Comparison of ENCODE assay signal across 19 cellular contexts in the genomic region with DNA sequence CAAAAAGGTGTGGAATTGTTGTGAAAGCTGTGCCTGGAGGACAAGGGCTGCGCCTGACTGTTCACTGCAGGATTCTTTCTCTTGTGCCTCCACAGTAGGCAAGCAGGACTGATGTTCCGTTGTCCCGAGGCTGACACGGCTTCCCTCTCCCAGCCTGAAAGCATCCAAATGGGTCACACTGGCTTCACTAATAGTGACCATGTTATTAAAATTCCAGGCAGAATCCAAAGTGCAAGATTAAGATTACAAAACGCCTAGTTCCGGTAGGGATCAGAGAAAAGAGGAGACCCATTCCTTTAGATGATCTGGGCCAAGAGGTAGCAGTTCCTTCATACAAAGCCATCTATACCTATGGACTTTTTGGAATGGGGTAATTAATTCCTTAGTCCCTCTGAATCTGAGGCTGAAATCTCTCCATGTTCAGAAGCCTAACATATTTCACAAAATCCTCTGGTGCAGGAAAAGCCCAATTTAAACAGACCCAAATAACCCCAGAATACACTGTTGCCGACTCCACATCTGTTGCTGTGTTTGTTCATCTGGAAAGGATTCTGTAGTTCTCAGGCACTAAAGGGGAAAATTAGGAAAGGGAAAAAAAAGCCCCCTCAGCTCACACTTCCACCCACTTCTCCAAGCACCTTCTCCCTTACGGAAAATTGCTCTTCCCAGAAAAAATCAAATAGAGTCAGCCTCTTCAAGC.
"Had no signal": no experiment of that assay in that cellular context is flagged by ENCODE, and none has a peak within 500 bp of the region (broad histone marks: within the 10 kb centered on the region; RNA-seq: fewer than 3 reads in every experiment).

No MANE protein-coding gene starts in this region.

- H3K9me3 ChIP-seq: ovary, suprapubic skin, upper lobe of left lung had no signal

- ATAC-seq: activated CD4-positive, CD25-positive, alpha-beta regulatory T cell treated with anti-CD3 and anti-CD28 coated beads, Interleukin-2, amount 50 U/mL, for 24 hours; activated naive CD8-positive, alpha-beta T cell treated with anti-CD3 and anti-CD28 coated beads, Interleukin-2, amount 50 U/mL, for 24 hours; SK-N-SH treated with all-trans-retinoic acid at 6 μM for 48 hours had no signal

- H3K4me1 ChIP-seq: suprapubic skin, upper lobe of left lung had no signal

- H3K36me3 ChIP-seq: ovary, suprapubic skin, upper lobe of left lung had no signal

- H3K27me3 ChIP-seq: ovary, suprapubic skin, upper lobe of left lung had no signal

- H3K4me3 ChIP-seq: ovary, suprapubic skin, upper lobe of left lung had no signal

- H3K27ac ChIP-seq: epithelial cell of prostate, ovary, suprapubic skin, upper lobe of left lung had no signal

- DNase-seq: activated CD4-positive, alpha-beta T cell treated with anti-CD3 and anti-CD28 coated beads, Interleukin-2, amount 50 U/mL, for 4 hours; activated naive CD4-positive, alpha-beta T cell treated with anti-CD3 and anti-CD28 coated beads for 36 hours; activated naive CD8-positive, alpha-beta T cell treated with anti-CD3 and anti-CD28 coated beads, Interleukin-2, amount 50 U/mL, for 24 hours; activated T-cell treated with anti-CD3 and anti-CD28 coated beads for 4 hours; aorta; dermis blood vessel endothelial cell; foreskin melanocyte; islet precursor cell; ovary; small intestine; stimulated activated CD4-positive, alpha-beta T cell treated with anti-CD3 and anti-CD28 coated beads, Interleukin-4, amount 100 ng/mL, for 24 hours; stimulated activated naive CD4-positive, alpha-beta T cell treated with Interleukin-2 at 50 U/mL for 16 hours; T-helper 1 cell; T1000; upper lobe of left lung had no signal
